ENCODE assay signal across 8 cellular contexts in genomic region chr20:53611449-53611894, GRCh38. TPM values are rescaled to one million over a fixed set of nuclear protein-coding genes. Genes with fewer than 3 reads are reported as not detected.
A peak's percentile ranks its signal among the peaks of the same experiment; 100 is the strongest.
DNase-seq lines count a peak whose midpoint lies in the region; ATAC-seq and TF ChIP-seq lines count a peak whose summit lies in the region.

No MANE protein-coding gene starts in this region.

- peak overlapping the region; percentile 65 for H3K4me2 ChIP-seq in OCI-LY3 (ENCODE audit: low read length)

- H3K4me1 Mint-ChIP-seq in CD14-positive monocyte, result peaks cover 41% of the 10 kb centered on the region

- H3K9me3 Mint-ChIP-seq in CD14-positive monocyte, result no peaks in the 10 kb centered on the region

- intact Hi-C loops in CD14-positive monocyte (cut with micrococcal nuclease), result loop anchor here in 1 of 2 donors (2.0 kb wide), 1 partner anchor 29 kb away; no protein-coding TSS in a partner anchor

- DNase-seq in CD14-positive monocyte (ENCODE audit: low spot score), result peak; percentile 59
- DNase-seq in epidermal melanocyte (ENCODE audit: insufficient read length, low spot score), result peak; percentile 80
- peak; percentile 96 for DNase-seq in non-pigmented ciliary epithelial cell (ENCODE audit: low read depth)
- no peak for DNase-seq in iPS-NIHi11 (ENCODE audit: low spot score)
- DNase-seq in SHP77 (lab: John Stamatoyannopoulos, UW), result no peak
- DNase-seq in inferior parietal cortex (ENCODE audit: extremely low spot score), result no peak

- peak overlapping the region; percentile 39 for H3K4me3 ChIP-seq in OCI-LY3 (ENCODE audit: low read length)

- no peaks in the 10 kb centered on the region for H3K36me3 ChIP-seq in OCI-LY3 (replicated peaks; ENCODE audit: low read depth, low read length)

- H2AFZ ChIP-seq in OCI-LY3 (ENCODE audit: low read depth, low read length), result peak overlapping the region; percentile 53

- peaks cover 21% of the 10 kb centered on the region for H3K4me1 ChIP-seq in OCI-LY3 (ENCODE audit: low read length)

- H3K79me2 ChIP-seq in OCI-LY3 (ENCODE audit: low read length), result no peaks in the 10 kb centered on the region

- H3K27me3 ChIP-seq in OCI-LY3 (ENCODE audit: low read depth, low read length), result no peaks in the 10 kb centered on the region

- peak overlapping the region; percentile 10 to 61 for H3K4me3 Mint-ChIP-seq in CD14-positive monocyte

- no peaks in the 10 kb centered on the region for H3K9me3 ChIP-seq in OCI-LY3 (ENCODE audit: insufficient read depth, low read length)

- H3K9ac ChIP-seq in OCI-LY3 (ENCODE audit: low read length), result peak overlapping the region; percentile 10

- no peaks in the 10 kb centered on the region for H4K20me1 ChIP-seq in OCI-LY3 (ENCODE audit: insufficient read depth, low read length)

- no peaks in the 10 kb centered on the region for H3K27me3 Mint-ChIP-seq in CD14-positive monocyte (ENCODE audit: low read depth in 3 of 3)

- peak; percentile 53 for ATAC-seq in GM21717 (IDR thresholded peaks at IDR 0.05; ENCODE audit: unreplicated experiment)

- peaks cover 0 to 2% of the 10 kb centered on the region in 2 donors for H3K36me3 Mint-ChIP-seq in CD14-positive monocyte

- H3K27ac Mint-ChIP-seq in CD14-positive monocyte, result peak overlapping the region; percentile 63 to 81 (median 77)

- no peak overlapping the region for H3K27ac ChIP-seq in OCI-LY3 (ENCODE audit: low read length)

- no peak for TF ChIP-seq CTCF in CD14-positive monocyte (IDR thresholded peaks at IDR 0.05)
- no peak for TF ChIP-seq CTCF in OCI-LY3 (IDR thresholded peaks at IDR 0.05; ENCODE audit: low read depth, low read length)

RNA-seq across cellular contexts. Expression of gene ZNF217, which starts 17.8 kb away (rescaled TPM):
- 10 to 100 TPM; 10.5 to 41.5 TPM for polyA plus RNA-seq in CD14-positive monocyte

Comparison
In these comparisons a context has a peak if more than half of its experiments do, and no peak if none do; other contexts are left out.
1. DNase-seq: peak in CD14-positive monocyte (single experiment), epidermal melanocyte (single experiment) and non-pigmented ciliary epithelial cell (single experiment); none in iPS-NIHi11 (single experiment), SHP77 (0 of 2) and inferior parietal cortex (single experiment).